17 cellular contexts compared by ENCODE assay signal in genomic region chr15:83940136-83940535, GRCh38.
DNase-seq lines count a peak whose midpoint lies in the region; ATAC-seq, FAIRE-seq and TF ChIP-seq lines count a peak whose summit lies in the region.
"Had no signal": no experiment of that assay in that cellular context is flagged by ENCODE, and none has a peak within 500 bp of the region (broad histone marks: within the 10 kb centered on the region; RNA-seq: fewer than 3 reads in every experiment).

No MANE protein-coding gene starts in this region.

- CTCF ChIA-PET in GM12878 (lab: Yijun Ruan, JAX) = interaction anchor here (1.1 to 1.3 kb wide), 2 partner anchors 21 to 54 kb away, joined by 3 read pairs; no protein-coding TSS in a partner anchor

- no peaks in the 10 kb centered on the region for H4K20me1 ChIP-seq in GM12878 (ENCODE audit: control insufficient read depth, insufficient read depth)

- no TSS peak for BruUV-seq in GM12878 (replicated peaks; lab: Mats Ljungman, UMichigan)

- H3K27me3 ChIP-seq in GM12878 (replicated peaks in 1 of 2; ENCODE audit: control insufficient read depth in 2 of 2, insufficient read depth in 2 of 2, low read length in 1 of 2) = no peaks in the 10 kb centered on the region
- no peaks in the 10 kb centered on the region for H3K27me3 ChIP-seq in testis

- no peak overlapping the region for H3K9ac ChIP-seq in GM12878 (ENCODE audit: control insufficient read depth, insufficient read depth, low read length)

- RAD21 ChIA-PET in GM12878 (lab: Charles Lee; ENCODE audit: unreplicated experiment) = no interaction called here

- no peak overlapping the region for H3K4me3 ChIP-seq in GM12878
- no peak overlapping the region for H3K4me3 ChIP-seq in testis
- H3K4me3 ChIP-seq: A549, HAP-1 had no signal

- intact Hi-C loops in GM12878 (cut with micrococcal nuclease; ENCODE audit: unreplicated experiment) = no loop called here
- intact Hi-C loops in testis (cut with DNase I; ENCODE audit: low total_unique reads) = no loop called here
- intact Hi-C loops in head of caudate nucleus (cut with DNase I) = no loop called here

- 1% methylated on average over 4 of the region's 4 CpGs for WGBS in GM12878 (ENCODE audit: insufficient coverage, insufficient replicate concordance, low lambda C conversion rate, missing lambda C conversion rate)
- 77 to 78% methylated on average over 4 of the region's 4 CpGs for WGBS in testis, 2 donors

- TF ChIP-seq POLR2A in GM12878 (IDR thresholded peaks at IDR 0.05; ENCODE audit: low read depth, low read length) (no peak), testis (IDR thresholded peaks at IDR 0.05) (no peak)

- H3K4me2 ChIP-seq in GM12878 (ENCODE audit: control insufficient read depth, insufficient read depth) = peak overlapping the region; percentile 18
- H3K4me2 ChIP-seq: A549 had no signal

- peak; percentile 94 for FAIRE-seq in GM12878 (lab: Jason Lieb, UNC)
- FAIRE-seq: D721Med had no signal

- H3K4me1 ChIP-seq in GM12878 (ENCODE audit: control insufficient read depth, insufficient read depth, low read length) = peaks cover 5% of the 10 kb centered on the region
- no peaks in the 10 kb centered on the region for H3K4me1 ChIP-seq in testis
- H3K4me1 ChIP-seq: A549, Caco-2, HAP-1 had no signal

- no peak overlapping the region; the same call in 1 of the 2 replicates for H3K27ac ChIP-seq in GM12878 (ENCODE audit: control insufficient read depth, insufficient read depth)
- no peak overlapping the region for H3K27ac ChIP-seq in testis
- H3K27ac ChIP-seq: 22Rv1, A549, C4-2B, HL-60 had no signal

- in situ Hi-C loops in GM12878 (cut with MboI) = no loop called here

- TF ChIP-seq CTCF in GM12878 (IDR thresholded peaks at IDR 0.05 in 2 of 3, conservative IDR thresholded peaks at IDR 0.05 in 1 of 3; ENCODE audit: control insufficient read depth in 2 of 3, extremely low read depth in 1 of 3, insufficient read depth in 1 of 3, low read depth in 3 of 3, low read length in 3 of 3) (no peak), testis (IDR thresholded peaks at IDR 0.05) (no peak)

- H3K36me3 ChIP-seq in GM12878 (ENCODE audit: control insufficient read depth in 2 of 2, insufficient read depth in 2 of 2, low read length in 1 of 2) (no peaks in the 10 kb centered on the region), testis (ENCODE audit: low read depth, missing control alignments) (no peaks in the 10 kb centered on the region)
- H3K36me3 ChIP-seq: HAP-1 had no signal

- DNase-seq in NCI-H524 (lab: John Stamatoyannopoulos, UW) = peak; percentile 6 to 17
- no peak for DNase-seq in NCI-H524 treated with DMSO at 0.1 percent for 48 hours (lab: John Stamatoyannopoulos, UW)
- DNase-seq in NCI-H82 (lab: John Stamatoyannopoulos, UW) = peak; percentile 83
- DNase-seq in GM12878 (ENCODE audit: low read depth, low spot score) = no peak
- DNase-seq in testis = no peak
- DNase-seq in head of caudate nucleus = no peak
- no peak for DNase-seq in GM03348 (ENCODE audit: low spot score)
- DNase-seq: AML-193; Caco-2; CD4-positive, alpha-beta T cell had no signal

- ATAC-seq in GM19351 (IDR thresholded peaks at IDR 0.05; ENCODE audit: unreplicated experiment) (peak; percentile 68), GM12878 (no peak; the same call in 2 of the 3 replicates)
- ATAC-seq: A549 had no signal

- TF ChIP-seq RAD21 in GM12878 (IDR thresholded peaks at IDR 0.05; ENCODE audit: insufficient read depth, low read depth, low read length) = peak; percentile 9; the same call in 1 of the 2 replicates

- H2AFZ ChIP-seq in GM12878 (ENCODE audit: control insufficient read depth, low read depth, low read length) = peak overlapping the region; percentile 53

- SMC1A ChIA-PET in GM12878 (lab: Charles Lee; ENCODE audit: uncharacterized antibody, unreplicated experiment) = interaction anchor here (1.0 to 1.5 kb wide), 7 partner anchors 8 to 46 kb away, joined by 3 to 5 read pairs (median 3); no protein-coding TSS in a partner anchor

- H3K9me3 ChIP-seq in GM12878 (replicated peaks; ENCODE audit: control insufficient read depth, insufficient read depth, low read length) (no peaks in the 10 kb centered on the region), testis (no peaks in the 10 kb centered on the region)
- H3K9me3 ChIP-seq: A549, Caco-2, HAP-1 had no signal

- POLR2A ChIA-PET in GM12878 (lab: Charles Lee) = interaction anchor here (1.5 kb wide), 1 partner anchor 9 kb away, joined by 5 read pairs; no protein-coding TSS in a partner anchor

- H3K79me2 ChIP-seq in GM12878 (ENCODE audit: control insufficient read depth, insufficient read depth, low read length) = no peaks in the 10 kb centered on the region

- TF ChIP-seq EP300 in GM12878 (IDR thresholded peaks at IDR 0.05; ENCODE audit: borderline replicate concordance in 1 of 2, control insufficient read depth in 1 of 2, low read depth in 2 of 2, low read length in 2 of 2) = no peak

TF ChIP-seq in GM12878, 131 proteins besides CTCF, POLR2A, EP300 and RAD21:
- TF ChIP-seq RUNX3 (IDR thresholded peaks at IDR 0.05; ENCODE audit: low read length) (peak; percentile 73), CUX1 (IDR thresholded peaks at IDR 0.05; ENCODE audit: insufficient replicate concordance, low read depth, low read length) (no peak)

Comparison
In these comparisons a context has a peak if more than half of its experiments do, and no peak if none do; other contexts are left out.
1. DNase-seq: peak in NCI-H524 (2 of 2) and NCI-H82 (single experiment); none in NCI-H524 treated with DMSO at 0.1 percent for 48 hours (single experiment), GM12878 (single experiment), testis (single experiment), head of caudate nucleus (0 of 42) and GM03348 (single experiment).